ENCODE assay signal across 9 cellular contexts in the genomic region with DNA sequence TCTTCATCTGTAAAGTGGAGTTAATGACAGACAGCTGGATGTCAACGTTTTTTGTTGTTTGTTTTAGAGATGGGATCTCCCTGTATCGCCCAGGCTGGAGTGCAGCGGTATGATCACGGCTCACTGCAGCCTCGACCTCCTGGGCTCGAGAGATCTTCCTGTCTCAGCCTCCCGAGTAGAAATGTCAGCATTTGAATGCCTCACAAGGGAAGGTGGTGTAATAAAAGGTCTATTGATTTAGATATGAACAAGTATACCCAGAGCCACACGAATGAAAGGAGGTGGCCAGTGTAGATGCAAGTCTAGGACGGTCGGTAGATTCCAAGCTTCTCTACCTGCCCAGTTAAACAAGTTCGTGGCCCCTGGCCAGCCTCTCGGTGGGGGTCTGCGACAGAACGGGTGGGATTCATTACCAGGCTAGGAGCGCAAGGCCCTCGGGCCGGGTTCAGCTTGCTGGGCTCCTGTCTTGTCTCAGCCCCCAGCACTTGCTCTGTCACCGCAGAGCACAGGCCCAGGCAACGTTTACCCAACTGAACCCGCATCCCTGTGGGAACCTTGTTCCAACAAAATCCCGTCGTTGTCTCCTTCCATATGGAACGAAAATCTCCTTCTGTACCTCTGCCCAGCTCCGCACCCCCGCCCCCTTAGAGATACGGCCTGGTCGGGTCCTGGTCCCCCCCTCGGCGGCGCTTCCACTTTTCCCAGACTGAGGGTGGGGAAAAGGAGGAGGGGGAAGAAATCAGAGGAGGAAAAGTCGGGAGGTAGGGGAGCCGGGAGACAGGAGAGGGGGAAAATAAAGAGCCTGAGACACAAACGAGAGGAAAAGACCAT. TPM values are rescaled to one million over a fixed set of nuclear protein-coding genes. Genes with fewer than 3 reads are reported as not detected.
DNase-seq lines count a peak whose midpoint lies in the region; ATAC-seq and TF ChIP-seq lines count a peak whose summit lies in the region.
"Had no signal": no experiment of that assay in that cellular context is flagged by ENCODE, and none has a peak within 500 bp of the region (broad histone marks: within the 10 kb centered on the region; RNA-seq: fewer than 3 reads in every experiment).

No MANE protein-coding gene starts in this region.

- TF ChIP-seq CTCF in GM12865 (IDR thresholded peaks at IDR 0.05; ENCODE audit: insufficient read depth, low read depth, low read length, missing control alignments): no peak
- TF ChIP-seq CTCF in OCI-LY7 (conservative IDR thresholded peaks at IDR 0.05; ENCODE audit: low read length): no peak
- TF ChIP-seq CTCF in esophagus squamous epithelium (IDR thresholded peaks at IDR 0.05): no peak

- H3K36me3 ChIP-seq in OCI-LY7 (ENCODE audit: insufficient read depth, low read length): no peaks in the 10 kb centered on the region
- H3K36me3 ChIP-seq in esophagus squamous epithelium: no peaks in the 10 kb centered on the region
- H3K36me3 ChIP-seq in rectal smooth muscle tissue (ENCODE audit: control insufficient read depth, insufficient read depth, low read length): no peaks in the 10 kb centered on the region

- no peak overlapping the region for H2AFZ ChIP-seq in OCI-LY7 (ENCODE audit: low read length)

- intact Hi-C loops in OCI-LY7 (cut with micrococcal nuclease; ENCODE audit: unreplicated experiment): no loop called here
- intact Hi-C loops in esophagus squamous epithelium (cut with DNase I): no loop called here

- H3K4me1 ChIP-seq in OCI-LY7 (ENCODE audit: insufficient read depth, low read length, poor library complexity, severe bottlenecking): peaks cover 5% of the 10 kb centered on the region
- peaks cover 37 to 52% (median 38%) of the 10 kb centered on the region in 3 donors for H3K4me1 ChIP-seq in esophagus squamous epithelium
- H3K4me1 ChIP-seq in rectal smooth muscle tissue (ENCODE audit: control insufficient read depth, insufficient read depth, low read length): peaks cover 10% of the 10 kb centered on the region

- no peaks in the 10 kb centered on the region for H3K9me2 ChIP-seq in OCI-LY7 (ENCODE audit: insufficient read depth, low read length)

- POLR2A ChIA-PET in OCI-LY7 (lab: Charles Lee): no interaction called here

- H3K27me3 ChIP-seq in esophagus squamous epithelium: peaks cover 52 to 100% (median 70%) of the 10 kb centered on the region in 4 donors
- peaks cover 51% of the 10 kb centered on the region for H3K27me3 ChIP-seq in rectal smooth muscle tissue (ENCODE audit: control insufficient read depth, insufficient read depth, low read length)

- CTCF ChIA-PET in OCI-LY7 (lab: Charles Lee; ENCODE audit: unreplicated experiment): no interaction called here

- H3K27ac ChIP-seq in OCI-LY7 (ENCODE audit: low read depth, low read length, poor library complexity, severe bottlenecking) (no peak overlapping the region), esophagus squamous epithelium (no peak overlapping the region), rectal smooth muscle tissue (ENCODE audit: low read depth, low read length) (no peak overlapping the region)

- H3K9ac ChIP-seq in rectal smooth muscle tissue (ENCODE audit: low read length): no peak overlapping the region

- DNase-seq in GM12865 (ENCODE audit: low read depth): no peak
- DNase-seq in OCI-LY7 (ENCODE audit: low spot score): no peak
- no peak for DNase-seq in esophagus squamous epithelium (lab: John Stamatoyannopoulos, UW)
- no peak for DNase-seq in NCI-H2227 treated with DMSO at 0.1 percent for 48 hours (lab: John Stamatoyannopoulos, UW)
- no peak for DNase-seq in NAMALWA (ENCODE audit: low spot score)
- no peak for DNase-seq in NCI-H82 treated with DMSO at 0.1 percent for 48 hours (lab: John Stamatoyannopoulos, UW; ENCODE audit: unreplicated experiment)

- H3K4me3 ChIP-seq in GM12865 (ENCODE audit: low read depth, low read length) (peak overlapping the region; percentile 59), OCI-LY7 (ENCODE audit: low read depth, low read length, poor library complexity, severe bottlenecking) (peak overlapping the region; percentile 30), esophagus squamous epithelium (peak overlapping the region; percentile 24 to 63 (median 48)), rectal smooth muscle tissue (ENCODE audit: low read length) (peak overlapping the region; percentile 61)

- no peaks in the 10 kb centered on the region for H3K9me3 ChIP-seq in OCI-LY7 (ENCODE audit: low read length)
- no peaks in the 10 kb centered on the region for H3K9me3 ChIP-seq in esophagus squamous epithelium

- ATAC-seq in HG03378 (IDR thresholded peaks at IDR 0.05; ENCODE audit: unreplicated experiment): no peak

- 5 to 10% methylated on average over 16 to 31 of the region's 33 CpGs for WGBS in esophagus squamous epithelium, 2 donors

- no peaks in the 10 kb centered on the region for H4K20me1 ChIP-seq in OCI-LY7 (ENCODE audit: insufficient read depth, low read length)

- peak overlapping the region; percentile 50 for H3K4me2 ChIP-seq in OCI-LY7 (ENCODE audit: low read length)

- no peak for TF ChIP-seq POLR2A in esophagus squamous epithelium (IDR thresholded peaks at IDR 0.05)

- no peaks in the 10 kb centered on the region for H3K79me2 ChIP-seq in OCI-LY7 (ENCODE audit: insufficient read depth, low read depth, low read length)

- no TSS peak for BruUV-seq in OCI-LY7 (replicated peaks; lab: Mats Ljungman, UMichigan)

RNA-seq across cellular contexts. Expression of a gene that starts 2.0 kb away (rescaled TPM):
- not detected in 2 replicates for total RNA-seq in OCI-LY7 (2014; rRNA removed; shearing (Covaris generic))
- total RNA-seq in OCI-LY7 (2022) (not detected in 2 replicates), esophagus squamous epithelium (under 1 TPM in 1 of 4 donors, not detected in 3; 0.15 TPM)
- total RNA-seq: lung microvascular endothelial cell had no signal

RNA-seq across cellular contexts. Expression of a gene that starts 28.1 kb away (rescaled TPM):
- total RNA-seq in OCI-LY7 (2014; rRNA removed; shearing (Covaris generic)): not detected in 2 replicates
- total RNA-seq in OCI-LY7 (2022) (not detected in 2 replicates), esophagus squamous epithelium (10 to 100 TPM; 16.6 to 30.9 (median 22.8) TPM)

Comparison
In these comparisons a context has a peak if more than half of its experiments do, and no peak if none do; other contexts are left out.
1. RNA of a gene that starts 28.1 kb away (total RNA-seq): 16.6 to 30.9 TPM in esophagus squamous epithelium; not detected in OCI-LY7; every median in the first group is over 10 times any median in the second.
2. Peak in every context shown above with its lines, with median percentiles within 50 percentile points of each other: H3K4me3 ChIP-seq.